ENCODE assay signal across 8 cellular contexts in the genomic region with DNA sequence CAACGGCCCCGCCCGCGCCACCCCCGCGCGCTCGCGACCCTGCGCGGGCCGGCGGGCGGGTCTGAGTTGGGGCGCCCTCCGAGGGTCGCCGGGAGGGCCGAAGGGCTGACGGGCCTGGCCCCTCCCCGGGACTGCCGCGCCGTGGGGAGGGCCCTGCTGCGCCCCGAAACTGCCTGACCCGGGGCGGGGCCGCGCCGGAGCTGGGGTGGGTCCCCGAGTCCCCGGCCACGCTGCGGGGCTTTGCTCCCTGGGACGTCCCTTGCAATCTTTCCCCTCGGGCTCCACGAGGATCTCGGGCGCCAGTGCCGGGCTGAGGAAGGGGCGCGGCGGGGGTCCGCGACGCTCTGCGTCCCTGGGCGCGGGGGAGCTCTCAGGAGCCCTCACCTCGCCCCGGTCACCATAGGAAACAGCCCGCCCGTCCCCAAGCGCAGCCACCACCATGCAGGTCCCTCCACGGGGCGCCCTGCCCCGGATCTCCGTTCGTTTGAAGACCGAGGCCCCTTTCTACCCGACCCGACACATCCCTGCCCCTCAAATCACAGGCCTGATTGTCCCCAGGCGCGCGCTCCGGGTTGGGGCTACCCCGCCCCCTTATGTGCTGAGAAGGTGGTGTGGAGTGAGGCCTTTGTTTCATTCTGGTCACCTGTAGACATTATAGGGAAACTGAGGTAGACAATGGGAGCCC. TPM values are rescaled to one million over a fixed set of nuclear protein-coding genes. Genes with fewer than 3 reads are reported as not detected.
DNase-seq lines count a peak whose midpoint lies in the region; FAIRE-seq and TF ChIP-seq lines count a peak whose summit lies in the region.

No MANE protein-coding gene starts in this region.

- H3K9me2 ChIP-seq in Loucy (replicated peaks; ENCODE audit: low read depth, low read length) = no peaks in the 10 kb centered on the region

- peaks cover 43% of the 10 kb centered on the region for H3K36me3 Mint-ChIP-seq in T-helper 2 cell treated with Interferon-gamma antibody and Interleukin-4, amounts not matched to agents 5 μg/mL and 100 μg/mL, for 36 hours (ENCODE audit: low read depth)

- peaks cover 30% of the 10 kb centered on the region for H3K27me3 ChIP-seq in Loucy (ENCODE audit: insufficient read depth, low read length, poor library complexity, severe bottlenecking)
- no peaks in the 10 kb centered on the region for H3K27me3 ChIP-seq in breast epithelium

- H3K9me3 Mint-ChIP-seq in T-helper 2 cell treated with Interferon-gamma antibody and Interleukin-4, amounts not matched to agents 5 μg/mL and 100 μg/mL, for 36 hours = no peaks in the 10 kb centered on the region

- DNase-seq in NCI-H524 (lab: John Stamatoyannopoulos, UW) (peak; percentile 78 to 83), NCI-H524 treated with DMSO at 0.1 percent for 48 hours (lab: John Stamatoyannopoulos, UW) (no peak), breast epithelium (ENCODE audit: low spot score in 2 of 2) (peak; percentile 73 to 80), kidney (peak; percentile 91), iPS-NIHi7 (ENCODE audit: extremely low spot score) (no peak)
- DNase-seq in T-helper 2 cell treated with Interferon-gamma antibody and Interleukin-4, amounts not matched to agents 5 μg/mL and 100 μg/mL, for 36 hours (ENCODE audit: low spot score) = no peak
- peak; percentile 78 for DNase-seq in stimulated activated CD4-positive, alpha-beta T cell treated with anti-CD3 and anti-CD28 coated beads, Interleukin-1b, Interleukin-23, amount 100 ng/mL, for 48 hours

- peak; percentile 15 for TF ChIP-seq POLR2A in breast epithelium (IDR thresholded peaks at IDR 0.05)

- intact Hi-C loops in breast epithelium (cut with DNase I; ENCODE audit: low total_unique reads) (no loop called here), kidney (cut with DNase I) (no loop called here)

- FAIRE-seq in kidney (lab: Jason Lieb, UNC) = no peak

- peaks cover 26% of the 10 kb centered on the region for H3K4me1 Mint-ChIP-seq in T-helper 2 cell treated with Interferon-gamma antibody and Interleukin-4, amounts not matched to agents 5 μg/mL and 100 μg/mL, for 36 hours (ENCODE audit: low read depth)

- peak overlapping the region; percentile 89 for H3K4me3 Mint-ChIP-seq in T-helper 2 cell treated with Interferon-gamma antibody and Interleukin-4, amounts not matched to agents 5 μg/mL and 100 μg/mL, for 36 hours

- peaks cover 68% of the 10 kb centered on the region for H4K20me1 ChIP-seq in Loucy (ENCODE audit: insufficient read depth, low read length, poor library complexity, severe bottlenecking)

- H3K27ac ChIP-seq in breast epithelium = peak overlapping the region; percentile 98 to 99
- H3K27ac ChIP-seq in kidney (ENCODE audit: low read depth in 2 of 2, low read length in 2 of 2) = peak overlapping the region; percentile 99

- peaks cover 12% of the 10 kb centered on the region for H3F3A ChIP-seq in Loucy (ENCODE audit: low read depth)

- H3K4me1 ChIP-seq in Loucy (ENCODE audit: insufficient read depth, low read length, poor library complexity, severe bottlenecking) (peaks cover 45% of the 10 kb centered on the region), breast epithelium (peaks cover 0 to 8% of the 10 kb centered on the region in 2 donors), kidney (ENCODE audit: control insufficient read depth in 1 of 2, insufficient read depth in 1 of 2, low read depth in 1 of 2, low read length in 2 of 2) (peaks cover 3 to 32% of the 10 kb centered on the region in 2 donors)

- H3K4me3 ChIP-seq in Loucy (ENCODE audit: low read length, poor library complexity, severe bottlenecking) = peak overlapping the region; percentile 76
- peak overlapping the region; percentile 79 to 98 (median 92) for H3K4me3 ChIP-seq in breast epithelium
- peak overlapping the region; percentile 31 to 73 for H3K4me3 ChIP-seq in kidney (ENCODE audit: low read length in 2 of 2)

- H3K9me3 ChIP-seq in Loucy (ENCODE audit: insufficient read depth, low read depth, low read length) (no peaks in the 10 kb centered on the region), breast epithelium (no peaks in the 10 kb centered on the region), kidney (ENCODE audit: control insufficient read depth in 1 of 2, low read length in 2 of 2) (no peaks in the 10 kb centered on the region)

- no peaks in the 10 kb centered on the region for H3K27me3 Mint-ChIP-seq in T-helper 2 cell treated with Interferon-gamma antibody and Interleukin-4, amounts not matched to agents 5 μg/mL and 100 μg/mL, for 36 hours (ENCODE audit: low read depth)

- H3K27ac Mint-ChIP-seq in T-helper 2 cell treated with Interferon-gamma antibody and Interleukin-4, amounts not matched to agents 5 μg/mL and 100 μg/mL, for 36 hours = peak overlapping the region; percentile 90

- H3K9ac ChIP-seq in Loucy (ENCODE audit: low read depth, low read length, poor library complexity, severe bottlenecking) = peak overlapping the region; percentile 95
- peak overlapping the region; percentile 87 to 90 for H3K9ac ChIP-seq in kidney (ENCODE audit: low read length in 2 of 2)

- peak overlapping the region; percentile 71 for H3K4me2 ChIP-seq in Loucy (ENCODE audit: low read depth, low read length, poor library complexity, severe bottlenecking)

- no peak overlapping the region for H2AFZ ChIP-seq in Loucy (ENCODE audit: low read length)

- peaks cover 39% of the 10 kb centered on the region for H3K36me3 ChIP-seq in Loucy (ENCODE audit: insufficient read depth, low read length)
- no peaks in the 10 kb centered on the region for H3K36me3 ChIP-seq in breast epithelium
- H3K36me3 ChIP-seq in kidney (ENCODE audit: control insufficient read depth in 1 of 2, insufficient read depth in 2 of 2, low read length in 2 of 2) = peaks cover 11 to 28% of the 10 kb centered on the region in 2 donors

- no peak for TF ChIP-seq CTCF in Loucy (conservative IDR thresholded peaks at IDR 0.05; ENCODE audit: low read length)
- TF ChIP-seq CTCF in breast epithelium (IDR thresholded peaks at IDR 0.05) = no peak
- TF ChIP-seq CTCF in kidney (IDR thresholded peaks at IDR 0.05; ENCODE audit: borderline replicate concordance, extremely low read depth, insufficient read depth) = no peak

- H3K79me2 ChIP-seq in Loucy (ENCODE audit: insufficient read depth, low read length) = peaks cover 93% of the 10 kb centered on the region

RNA-seq across cellular contexts. Expression of gene ACTG1, which starts 0.5 kb away (rescaled TPM):
- 1,000 to 10,000 TPM; 2,222 to 2,764 (median 2,750) TPM for total RNA-seq in breast epithelium
- total RNA-seq in kidney = 2,632 TPM
- polyA plus RNA-seq in kidney (ENCODE audit: insufficient read depth, low read depth, low replicate concordance) = 1,350 TPM

RNA-seq across cellular contexts. Expression of gene FSCN2, which starts 15.1 kb away (rescaled TPM):
- total RNA-seq in breast epithelium (1 to 10 TPM in 2 of 3 donors, under 1 TPM in 1; 0.48 to 3.2 (median 1.6) TPM), kidney (3.8 TPM)
- polyA plus RNA-seq in kidney (ENCODE audit: insufficient read depth, low read depth, low replicate concordance) = 0.26 TPM

RNA-seq across cellular contexts. Expression of gene FAAP100, which starts 39.0 kb away (rescaled TPM):
- total RNA-seq in breast epithelium = 10 to 100 TPM; 13.0 to 23.1 (median 20.6) TPM
- total RNA-seq in kidney = 28.6 TPM
- 13.2 TPM for polyA plus RNA-seq in kidney (ENCODE audit: insufficient read depth, low read depth, low replicate concordance)

Comparison
In these comparisons a context has a peak if more than half of its experiments do, and no peak if none do; other contexts are left out.
1. DNase-seq: peak in NCI-H524 (2 of 2), breast epithelium (2 of 2), kidney (single experiment) and stimulated activated CD4-positive, alpha-beta T cell treated with anti-CD3 and anti-CD28 coated beads, Interleukin-1b, Interleukin-23, amount 100 ng/mL, for 48 hours (single experiment); none in NCI-H524 treated with DMSO at 0.1 percent for 48 hours (single experiment), T-helper 2 cell treated with Interferon-gamma antibody and Interleukin-4, amounts not matched to agents 5 μg/mL and 100 μg/mL, for 36 hours (single experiment) and iPS-NIHi7 (single experiment).
2. Peak in every context shown above with its lines, with median percentiles within 50 percentile points of each other: H3K4me3 ChIP-seq.